27 cellular contexts compared by ENCODE assay signal in the genomic region with DNA sequence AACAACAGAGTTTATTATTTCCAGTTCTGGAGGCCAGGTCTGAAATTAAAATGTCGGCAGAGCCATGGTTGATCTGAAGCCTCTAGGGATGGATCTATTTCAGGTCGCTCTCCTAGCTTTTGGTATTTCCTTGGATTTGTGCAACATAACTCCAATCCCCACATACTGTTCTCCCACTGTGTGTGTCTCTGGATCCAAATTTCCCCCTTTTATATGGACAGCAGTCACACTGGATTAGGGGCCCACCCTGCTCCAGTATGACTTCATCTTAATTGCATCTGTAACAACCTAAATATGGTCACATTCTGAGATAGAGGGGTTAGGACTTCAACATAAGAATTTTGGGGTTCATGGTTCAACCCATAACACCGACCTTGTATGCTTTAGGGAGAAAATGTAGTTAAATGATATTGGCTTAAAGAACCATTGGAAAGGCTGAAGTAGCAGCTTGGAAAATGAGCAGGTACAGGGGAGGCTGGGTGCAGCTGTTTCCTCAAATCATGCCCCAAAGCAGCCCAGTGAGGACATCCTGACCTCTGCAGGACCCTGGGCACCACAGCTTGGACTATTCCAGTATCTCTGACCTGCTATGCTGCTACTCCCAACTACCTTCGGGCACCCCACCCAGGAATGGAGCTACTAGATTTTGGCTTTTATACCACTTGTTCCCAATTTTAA. TPM values are rescaled to one million over a fixed set of nuclear protein-coding genes. Genes with fewer than 3 reads are reported as not detected.
A peak's percentile ranks its signal among the peaks of the same experiment; 100 is the strongest.
DNase-seq lines count a peak whose midpoint lies in the region; FAIRE-seq and TF ChIP-seq lines count a peak whose summit lies in the region.
"Had no signal": no experiment of that assay in that cellular context is flagged by ENCODE, and none has a peak within 500 bp of the region (broad histone marks: within the 10 kb centered on the region; RNA-seq: fewer than 3 reads in every experiment).

No MANE protein-coding gene starts in this region.

- H3K79me2 ChIP-seq in DOHH2 (ENCODE audit: control insufficient read depth, low read length): no peaks in the 10 kb centered on the region
- no peaks in the 10 kb centered on the region for H3K79me2 ChIP-seq in Karpas-422 (ENCODE audit: low read length)
- H3K79me2 ChIP-seq in keratinocyte (ENCODE audit: control insufficient read depth, insufficient read depth, low read length): no peaks in the 10 kb centered on the region

- no peaks in the 10 kb centered on the region for H4K20me1 ChIP-seq in DOHH2 (ENCODE audit: control insufficient read depth, insufficient read depth, low read depth, low read length)
- H4K20me1 ChIP-seq in Karpas-422 (ENCODE audit: insufficient read depth, low read depth, low read length): no peaks in the 10 kb centered on the region
- H4K20me1 ChIP-seq in keratinocyte (ENCODE audit: control insufficient read depth, extremely low read depth, insufficient read depth, low read length): no peaks in the 10 kb centered on the region
- H4K20me1 ChIP-seq: BLaER1 treated with 17β-estradiol and CSF1 and Interleukin-3, amounts not matched to agents 10 nM and 100 nM had no signal

- DNase-seq in Karpas-422 (peak; percentile 15), SJCRH30 (peak; percentile 61 to 78), keratinocyte (ENCODE audit: low read depth, low spot score) (no peak), NCI-H2227 treated with DMSO at 0.1 percent for 48 hours (lab: John Stamatoyannopoulos, UW) (no peak), suprapubic skin (ENCODE audit: low spot score in 2 of 2) (no peak), C1 segment of cervical spinal cord (lab: John Stamatoyannopoulos, UW) (no peak)
- DNase-seq: AML-193; CD8-positive, alpha-beta memory T cell; DMS 273 treated with DMSO at 0.1 percent for 48 hours; DMS79; GF-D8; GOT3; NCI-H1048; NCI-H1417; NCI-H187; NCI-H2081 treated with DMSO at 0.1 percent for 48 hours; NCI-H2171; NCI-H345; NCI-H510A treated with DMSO at 0.1 percent for 48 hours; RPMI8226; SHP77 had no signal

- H3F3A ChIP-seq in DOHH2 (ENCODE audit: control insufficient read depth, insufficient read depth): peaks cover 5% of the 10 kb centered on the region; the same call in 1 of the 2 replicates

- H3K4me2 ChIP-seq in DOHH2 (ENCODE audit: low read length): peak overlapping the region; percentile 56
- no peak overlapping the region for H3K4me2 ChIP-seq in Karpas-422 (ENCODE audit: low read depth, low read length, poor library complexity, severe bottlenecking)
- H3K4me2 ChIP-seq in keratinocyte (ENCODE audit: control insufficient read depth, extremely low read depth, insufficient read depth, low read depth, low read length): peak overlapping the region; percentile 29
- H3K4me2 ChIP-seq: A549, KMS-11 had no signal

- no peak overlapping the region for H2AFZ ChIP-seq in Karpas-422 (ENCODE audit: low read length)
- no peak overlapping the region for H2AFZ ChIP-seq in keratinocyte (ENCODE audit: control insufficient read depth, low read length)

- WGBS in suprapubic skin: 90% methylated on average over 4 of the region's 4 CpGs

- H3K4me3 ChIP-seq in DOHH2 (ENCODE audit: low read length): peak overlapping the region; percentile 36
- H3K4me3 ChIP-seq in Karpas-422 (ENCODE audit: low read length): no peak overlapping the region
- no peak overlapping the region for H3K4me3 ChIP-seq in SJCRH30
- H3K4me3 ChIP-seq in keratinocyte (ENCODE audit: control insufficient read depth in 2 of 3, extremely low read depth in 1 of 3, insufficient read depth in 2 of 3, low read depth in 1 of 3, low read length in 3 of 3): no peak overlapping the region
- H3K4me3 ChIP-seq in suprapubic skin: no peak overlapping the region
- H3K4me3 ChIP-seq: A549; BLaER1 treated with 17β-estradiol and CSF1 and Interleukin-3, amounts not matched to agents 10 nM and 100 nM; HAP-1 had no signal

- H3K27me3 ChIP-seq in DOHH2 (ENCODE audit: control insufficient read depth, low read length) (no peaks in the 10 kb centered on the region), Karpas-422 (ENCODE audit: low read length) (no peaks in the 10 kb centered on the region), SJCRH30 (no peaks in the 10 kb centered on the region), keratinocyte (ENCODE audit: control insufficient read depth, extremely low read depth, insufficient read depth, low read length) (no peaks in the 10 kb centered on the region), suprapubic skin (no peaks in the 10 kb centered on the region)

- no peak for TF ChIP-seq POLR2A in suprapubic skin (IDR thresholded peaks at IDR 0.05)

- H3K9ac ChIP-seq in Karpas-422 (ENCODE audit: low read length) (no peak overlapping the region), keratinocyte (ENCODE audit: control insufficient read depth, extremely low read depth, insufficient read depth, low read length) (no peak overlapping the region)
- H3K9ac ChIP-seq: BLaER1 treated with 17β-estradiol and CSF1 and Interleukin-3, amounts not matched to agents 10 nM and 100 nM; KMS-11 had no signal

- H3K4me1 ChIP-seq in DOHH2 (ENCODE audit: control insufficient read depth, low read length): peaks cover 60% of the 10 kb centered on the region
- H3K4me1 ChIP-seq in Karpas-422 (ENCODE audit: low read length): no peaks in the 10 kb centered on the region; the same call in 1 of the 2 replicates
- H3K4me1 ChIP-seq in SJCRH30: peaks cover 29% of the 10 kb centered on the region
- H3K4me1 ChIP-seq in keratinocyte (ENCODE audit: control insufficient read depth, extremely low read depth, insufficient read depth, low read length): peaks cover 9% of the 10 kb centered on the region
- H3K4me1 ChIP-seq in suprapubic skin: no peaks in the 10 kb centered on the region
- H3K4me1 ChIP-seq: HAP-1 had no signal

- H3K27ac ChIP-seq in DOHH2 (ENCODE audit: low read depth, low read length): no peak overlapping the region
- no peak overlapping the region for H3K27ac ChIP-seq in Karpas-422 (ENCODE audit: low read length)
- peak overlapping the region; percentile 84 for H3K27ac ChIP-seq in SJCRH30
- H3K27ac ChIP-seq in keratinocyte (ENCODE audit: control insufficient read depth, insufficient read depth, low read length): peak overlapping the region; percentile 56
- H3K27ac ChIP-seq in suprapubic skin: no peak overlapping the region
- H3K27ac ChIP-seq: A549, KMS-11 had no signal

- dilution Hi-C loops in keratinocyte (cut with MboI; ENCODE audit: extremely low pct_ligation_motif_present, low sequenced_read_pairs): no loop called here

- no peak for FAIRE-seq in keratinocyte (lab: Jason Lieb, UNC)
- FAIRE-seq: A549, GM12891 had no signal

- H3K9me1 ChIP-seq in keratinocyte (ENCODE audit: control insufficient read depth, extremely low read depth, insufficient read depth, low read length): no peaks in the 10 kb centered on the region

- H3K9me2 ChIP-seq in DOHH2 (replicated peaks; ENCODE audit: control insufficient read depth, low read length): no peaks in the 10 kb centered on the region
- no peaks in the 10 kb centered on the region for H3K9me2 ChIP-seq in Karpas-422 (replicated peaks; ENCODE audit: insufficient read depth, low read length)

- TF ChIP-seq CTCF in DOHH2 (IDR thresholded peaks at IDR 0.05; ENCODE audit: low read depth, low read length, poor library complexity, severe bottlenecking) (no peak), keratinocyte (optimal IDR thresholded peaks at IDR 0.05 in 1 of 3, IDR thresholded peaks at IDR 0.05 in 1 of 3, conservative IDR thresholded peaks at IDR 0.05 in 1 of 3; ENCODE audit: extremely low read depth in 1 of 3, insufficient read depth in 2 of 3, low read length in 3 of 3) (no peak), suprapubic skin (IDR thresholded peaks at IDR 0.05) (no peak)

- H3K9me3 ChIP-seq in DOHH2 (ENCODE audit: control insufficient read depth, insufficient read depth, low read length): no peaks in the 10 kb centered on the region
- no peaks in the 10 kb centered on the region for H3K9me3 ChIP-seq in Karpas-422 (ENCODE audit: low read length)
- no peaks in the 10 kb centered on the region for H3K9me3 ChIP-seq in SJCRH30 (replicated peaks)
- H3K9me3 ChIP-seq in keratinocyte (ENCODE audit: control insufficient read depth, low read depth, low read length): no peaks in the 10 kb centered on the region
- H3K9me3 ChIP-seq in suprapubic skin: no peaks in the 10 kb centered on the region
- H3K9me3 ChIP-seq: A549, HAP-1 had no signal

- no peak for TF ChIP-seq EP300 in suprapubic skin (IDR thresholded peaks at IDR 0.05)

- H3K36me3 ChIP-seq in DOHH2 (ENCODE audit: control insufficient read depth, low read length) (no peaks in the 10 kb centered on the region), Karpas-422 (ENCODE audit: insufficient read depth, low read length) (no peaks in the 10 kb centered on the region), SJCRH30 (no peaks in the 10 kb centered on the region), keratinocyte (ENCODE audit: control insufficient read depth in 2 of 2, extremely low read depth in 1 of 2, insufficient read depth in 2 of 2, low read length in 2 of 2) (no peaks in the 10 kb centered on the region), suprapubic skin (no peaks in the 10 kb centered on the region)
- H3K36me3 ChIP-seq: HAP-1 had no signal

RNA-seq across cellular contexts. Expression of gene MDM2, which starts 13.9 kb away (rescaled TPM):
- total RNA-seq in Karpas-422 (2014; rRNA removed; shearing (Covaris generic); ENCODE audit: low replicate concordance): 56.9 and 70.9 TPM in 2 replicates
- 62.0 and 85.5 TPM in 2 replicates for total RNA-seq in SJCRH30 (2014; rRNA removed; shearing (Covaris generic))
- polyA plus RNA-seq in keratinocyte: 24.0 to 55.0 TPM (median 28.0 TPM) in 3 replicates
- 578 TPM for polyA plus RNA-seq in keratinocyte (2011; ENCODE audit: low read depth)
- polyA plus RNA-seq in keratinocyte (2011; cell fraction: cytosol; rRNA removed): 30.8 and 56.6 TPM in 2 replicates
- polyA plus RNA-seq in keratinocyte (2011; cell fraction: nucleus; rRNA removed): 118 and 137 TPM in 2 replicates
- polyA plus RNA-seq in keratinocyte (2012; ENCODE audit: low replicate concordance): 39.7 and 102 TPM in 2 replicates
- polyA minus RNA-seq in keratinocyte: 54.4 to 192 TPM (median 91.3 TPM) in 3 replicates
- polyA minus RNA-seq in keratinocyte (2011; cell fraction: cytosol; rRNA and poly(A)+ RNA removed): 77.7 TPM
- 115 and 224 TPM in 2 replicates for polyA minus RNA-seq in keratinocyte (2011; cell fraction: nucleus; rRNA and poly(A)+ RNA removed)
- 10 to 100 TPM; 39.5 to 84.1 (median 61.8) TPM for total RNA-seq in suprapubic skin

RNA-seq across cellular contexts. Expression of gene SLC35E3, which starts 48.1 kb away (rescaled TPM):
- 1.9 and 3.5 TPM in 2 replicates for total RNA-seq in Karpas-422 (2014; rRNA removed; shearing (Covaris generic); ENCODE audit: low replicate concordance)
- total RNA-seq in SJCRH30 (2014; rRNA removed; shearing (Covaris generic)): 8.6 and 10.5 TPM in 2 replicates
- polyA plus RNA-seq in keratinocyte: 4.0 to 9.9 TPM (median 5.4 TPM) in 3 replicates
- polyA plus RNA-seq in keratinocyte (2011; ENCODE audit: low read depth): 0.91 TPM
- 4.6 and 6.2 TPM in 2 replicates for polyA plus RNA-seq in keratinocyte (2011; cell fraction: cytosol; rRNA removed)
- 11.0 and 11.9 TPM in 2 replicates for polyA plus RNA-seq in keratinocyte (2011; cell fraction: nucleus; rRNA removed)
- 4.1 and 4.5 TPM in 2 replicates for polyA plus RNA-seq in keratinocyte (2012; ENCODE audit: low replicate concordance)
- polyA minus RNA-seq in keratinocyte: 3.0 to 5.0 TPM (median 4.2 TPM) in 3 replicates
- polyA minus RNA-seq in keratinocyte (2011; cell fraction: cytosol; rRNA and poly(A)+ RNA removed): 4.6 TPM
- polyA minus RNA-seq in keratinocyte (2011; cell fraction: nucleus; rRNA and poly(A)+ RNA removed): 3.4 and 3.7 TPM in 2 replicates
- total RNA-seq in suprapubic skin: 10 to 100 TPM in 2 of 4 donors, 1 to 10 TPM in 2; 3.6 to 17.0 (median 9.7) TPM

Comparison
In these comparisons a context has a peak if more than half of its experiments do, and no peak if none do; other contexts are left out.
1. H3K27ac ChIP-seq: peak in SJCRH30 (single experiment) and keratinocyte (single experiment); none in DOHH2 (single experiment), Karpas-422 (single experiment) and suprapubic skin (single experiment).
2. DNase-seq: peak in Karpas-422 (single experiment) and SJCRH30 (2 of 2); none in keratinocyte (single experiment), NCI-H2227 treated with DMSO at 0.1 percent for 48 hours (single experiment), suprapubic skin (0 of 2) and C1 segment of cervical spinal cord (0 of 14).